ENCODE assay signal across 1 cellular context in the genomic region with DNA sequence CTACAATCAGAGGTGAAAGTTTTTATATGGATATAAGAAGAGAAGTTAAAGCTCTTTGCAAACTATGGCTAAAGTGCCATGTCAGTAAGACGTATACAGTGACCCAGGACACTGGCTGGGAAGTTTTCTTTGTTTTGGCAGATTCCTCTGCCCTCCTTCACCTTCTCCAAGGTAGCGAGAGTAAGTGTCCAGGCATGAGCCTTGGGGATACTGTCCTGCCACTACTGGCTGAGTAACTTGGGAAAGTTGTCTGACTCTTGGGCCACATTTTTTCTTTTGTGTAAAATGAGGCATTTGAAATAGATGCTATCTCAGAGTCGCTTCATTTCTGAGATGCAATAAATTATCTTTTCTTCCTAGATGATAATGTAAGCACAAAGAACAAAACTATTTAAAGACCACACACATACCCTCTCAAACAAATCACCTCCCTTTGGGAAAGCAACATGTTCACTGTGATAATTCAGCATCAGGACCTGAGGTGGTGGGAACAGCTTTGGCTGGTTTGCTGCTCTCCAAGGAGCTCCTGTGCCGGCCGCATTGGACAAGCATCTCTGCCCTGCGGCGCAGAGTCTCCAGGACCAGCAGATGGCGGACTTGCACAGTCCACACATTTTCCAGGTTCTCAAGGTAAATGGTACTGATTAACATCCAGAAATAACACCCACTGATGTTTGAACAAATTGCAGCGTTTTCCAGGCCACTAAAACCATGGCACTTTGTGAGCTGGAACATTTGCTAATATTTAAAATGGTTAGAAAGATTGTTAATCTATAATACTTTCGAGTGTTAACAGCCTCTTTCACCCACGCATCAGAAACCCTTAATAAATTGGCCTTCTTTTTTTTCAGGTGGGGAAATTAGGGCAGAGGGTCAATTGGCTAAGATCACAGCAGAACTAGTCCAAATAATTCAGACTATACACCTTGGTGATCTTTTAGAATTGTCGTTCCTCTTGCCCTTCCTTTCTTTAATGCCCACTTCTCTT.
A peak's percentile ranks its signal among the peaks of the same experiment; 100 is the strongest.
TF ChIP-seq lines count a peak whose summit lies in the region.

No MANE protein-coding gene starts in this region.

TF ChIP-seq in HepG2, 621 proteins besides CTCF, POLR2A, EP300 and RAD21 (continued from another document and continues in another):
- TF ChIP-seq, protein P1, sequence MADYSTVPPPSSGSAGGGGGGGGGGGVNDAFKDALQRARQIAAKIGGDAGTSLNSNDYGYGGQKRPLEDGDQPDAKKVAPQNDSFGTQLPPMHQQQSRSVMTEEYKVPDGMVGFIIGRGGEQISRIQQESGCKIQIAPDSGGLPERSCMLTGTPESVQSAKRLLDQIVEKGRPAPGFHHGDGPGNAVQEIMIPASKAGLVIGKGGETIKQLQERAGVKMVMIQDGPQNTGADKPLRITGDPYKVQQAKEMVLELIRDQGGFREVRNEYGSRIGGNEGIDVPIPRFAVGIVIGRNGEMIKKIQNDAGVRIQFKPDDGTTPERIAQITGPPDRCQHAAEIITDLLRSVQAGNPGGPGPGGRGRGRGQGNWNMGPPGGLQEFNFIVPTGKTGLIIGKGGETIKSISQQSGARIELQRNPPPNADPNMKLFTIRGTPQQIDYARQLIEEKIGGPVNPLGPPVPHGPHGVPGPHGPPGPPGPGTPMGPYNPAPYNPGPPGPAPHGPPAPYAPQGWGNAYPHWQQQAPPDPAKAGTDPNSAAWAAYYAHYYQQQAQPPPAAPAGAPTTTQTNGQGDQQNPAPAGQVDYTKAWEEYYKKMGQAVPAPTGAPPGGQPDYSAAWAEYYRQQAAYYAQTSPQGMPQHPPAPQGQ (CRISPR knock-in tag; IDR thresholded peaks at IDR 0.05; ENCODE audit: borderline replicate concordance), result no peak
- TF ChIP-seq ZNF83 (CRISPR knock-in tag; IDR thresholded peaks at IDR 0.05; ENCODE audit: borderline replicate concordance) (no peak), SNAI1 (CRISPR knock-in tag; IDR thresholded peaks at IDR 0.05; ENCODE audit: borderline replicate concordance) (no peak), YEATS2 (CRISPR knock-in tag; IDR thresholded peaks at IDR 0.05; ENCODE audit: borderline replicate concordance) (peak; percentile 74; the same call in 1 of the 2 replicates), SETDB1 (CRISPR knock-in tag; IDR thresholded peaks at IDR 0.05; ENCODE audit: borderline replicate concordance) (no peak), ZNF260 (CRISPR knock-in tag; IDR thresholded peaks at IDR 0.05; ENCODE audit: borderline replicate concordance, low read depth) (no peak), DNMT1 (CRISPR knock-in tag; IDR thresholded peaks at IDR 0.05) (no peak), ZNF180 (CRISPR knock-in tag; IDR thresholded peaks at IDR 0.05; ENCODE audit: borderline replicate concordance, low read depth) (no peak), STAT5B (CRISPR knock-in tag; IDR thresholded peaks at IDR 0.05) (no peak), THYN1 (CRISPR knock-in tag; IDR thresholded peaks at IDR 0.05; ENCODE audit: borderline replicate concordance, low read depth) (no peak), ZNF552 (CRISPR knock-in tag; IDR thresholded peaks at IDR 0.05; ENCODE audit: borderline replicate concordance) (no peak), ZIK1 (CRISPR knock-in tag; IDR thresholded peaks at IDR 0.05; ENCODE audit: borderline replicate concordance, low read depth) (no peak), HNRNPH1 (optimal IDR thresholded peaks at IDR 0.05; ENCODE audit: low read depth, low read length) (no peak), ZNF850 (CRISPR knock-in tag; conservative IDR thresholded peaks at IDR 0.05) (no peak), ZNF282 (IDR thresholded peaks at IDR 0.05; ENCODE audit: partially characterized antibody) (no peak), ZNF468 (CRISPR knock-in tag; IDR thresholded peaks at IDR 0.05) (no peak), KDM2A (CRISPR knock-in tag; IDR thresholded peaks at IDR 0.05; ENCODE audit: borderline replicate concordance, low read depth) (peak; percentile 89), ZNF564 (CRISPR knock-in tag; IDR thresholded peaks at IDR 0.05) (no peak), NFYC (CRISPR knock-in tag; IDR thresholded peaks at IDR 0.05) (peak; percentile 21; the same call in 1 of the 2 replicates), HMG20A (CRISPR knock-in tag; IDR thresholded peaks at IDR 0.05; ENCODE audit: borderline replicate concordance) (no peak), RCOR2 (CRISPR knock-in tag; IDR thresholded peaks at IDR 0.05) (no peak), ZSCAN21 (CRISPR knock-in tag; IDR thresholded peaks at IDR 0.05; ENCODE audit: borderline replicate concordance) (no peak), ZFP90 (CRISPR knock-in tag; IDR thresholded peaks at IDR 0.05; ENCODE audit: borderline replicate concordance) (no peak), TSC22D2 (CRISPR knock-in tag; IDR thresholded peaks at IDR 0.05; ENCODE audit: borderline replicate concordance) (peak; percentile 92; the same call in 1 of the 2 replicates), ZBTB42 (CRISPR knock-in tag; IDR thresholded peaks at IDR 0.05) (no peak), NPAS2 (CRISPR knock-in tag; IDR thresholded peaks at IDR 0.05; ENCODE audit: borderline replicate concordance) (no peak), FOXM1 (CRISPR knock-in tag; IDR thresholded peaks at IDR 0.05) (no peak), ZNF670 (CRISPR knock-in tag; IDR thresholded peaks at IDR 0.05; ENCODE audit: borderline replicate concordance) (no peak)
- TF ChIP-seq, protein P2, sequence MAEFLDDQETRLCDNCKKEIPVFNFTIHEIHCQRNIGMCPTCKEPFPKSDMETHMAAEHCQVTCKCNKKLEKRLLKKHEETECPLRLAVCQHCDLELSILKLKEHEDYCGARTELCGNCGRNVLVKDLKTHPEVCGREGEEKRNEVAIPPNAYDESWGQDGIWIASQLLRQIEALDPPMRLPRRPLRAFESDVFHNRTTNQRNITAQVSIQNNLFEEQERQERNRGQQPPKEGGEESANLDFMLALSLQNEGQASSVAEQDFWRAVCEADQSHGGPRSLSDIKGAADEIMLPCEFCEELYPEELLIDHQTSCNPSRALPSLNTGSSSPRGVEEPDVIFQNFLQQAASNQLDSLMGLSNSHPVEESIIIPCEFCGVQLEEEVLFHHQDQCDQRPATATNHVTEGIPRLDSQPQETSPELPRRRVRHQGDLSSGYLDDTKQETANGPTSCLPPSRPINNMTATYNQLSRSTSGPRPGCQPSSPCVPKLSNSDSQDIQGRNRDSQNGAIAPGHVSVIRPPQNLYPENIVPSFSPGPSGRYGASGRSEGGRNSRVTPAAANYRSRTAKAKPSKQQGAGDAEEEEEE (CRISPR knock-in tag; IDR thresholded peaks at IDR 0.05; ENCODE audit: borderline replicate concordance), result no peak
- TF ChIP-seq, protein P3, sequence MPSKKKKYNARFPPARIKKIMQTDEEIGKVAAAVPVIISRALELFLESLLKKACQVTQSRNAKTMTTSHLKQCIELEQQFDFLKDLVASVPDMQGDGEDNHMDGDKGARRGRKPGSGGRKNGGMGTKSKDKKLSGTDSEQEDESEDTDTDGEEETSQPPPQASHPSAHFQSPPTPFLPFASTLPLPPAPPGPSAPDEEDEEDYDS (CRISPR knock-in tag; IDR thresholded peaks at IDR 0.05), result no peak
- TF ChIP-seq, protein P4, sequence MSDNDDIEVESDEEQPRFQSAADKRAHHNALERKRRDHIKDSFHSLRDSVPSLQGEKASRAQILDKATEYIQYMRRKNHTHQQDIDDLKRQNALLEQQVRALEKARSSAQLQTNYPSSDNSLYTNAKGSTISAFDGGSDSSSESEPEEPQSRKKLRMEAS (IDR thresholded peaks at IDR 0.05), result no peak
- TF ChIP-seq, protein P5, sequence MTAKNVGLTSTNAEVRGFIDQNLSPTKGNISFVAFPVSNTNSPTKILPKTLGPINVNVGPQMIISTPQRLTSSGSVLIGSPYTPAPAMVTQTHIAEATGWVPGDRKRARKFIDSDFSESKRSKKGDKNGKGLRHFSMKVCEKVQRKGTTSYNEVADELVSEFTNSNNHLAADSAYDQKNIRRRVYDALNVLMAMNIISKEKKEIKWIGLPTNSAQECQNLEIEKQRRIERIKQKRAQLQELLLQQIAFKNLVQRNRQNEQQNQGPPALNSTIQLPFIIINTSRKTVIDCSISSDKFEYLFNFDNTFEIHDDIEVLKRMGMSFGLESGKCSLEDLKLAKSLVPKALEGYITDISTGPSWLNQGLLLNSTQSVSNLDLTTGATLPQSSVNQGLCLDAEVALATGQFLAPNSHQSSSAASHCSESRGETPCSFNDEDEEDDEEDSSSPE (CRISPR knock-in tag; IDR thresholded peaks at IDR 0.05), result 0 out of 2 replicates have a peak, but pooled peaks have one; percentile 18
- TF ChIP-seq, protein P6, sequence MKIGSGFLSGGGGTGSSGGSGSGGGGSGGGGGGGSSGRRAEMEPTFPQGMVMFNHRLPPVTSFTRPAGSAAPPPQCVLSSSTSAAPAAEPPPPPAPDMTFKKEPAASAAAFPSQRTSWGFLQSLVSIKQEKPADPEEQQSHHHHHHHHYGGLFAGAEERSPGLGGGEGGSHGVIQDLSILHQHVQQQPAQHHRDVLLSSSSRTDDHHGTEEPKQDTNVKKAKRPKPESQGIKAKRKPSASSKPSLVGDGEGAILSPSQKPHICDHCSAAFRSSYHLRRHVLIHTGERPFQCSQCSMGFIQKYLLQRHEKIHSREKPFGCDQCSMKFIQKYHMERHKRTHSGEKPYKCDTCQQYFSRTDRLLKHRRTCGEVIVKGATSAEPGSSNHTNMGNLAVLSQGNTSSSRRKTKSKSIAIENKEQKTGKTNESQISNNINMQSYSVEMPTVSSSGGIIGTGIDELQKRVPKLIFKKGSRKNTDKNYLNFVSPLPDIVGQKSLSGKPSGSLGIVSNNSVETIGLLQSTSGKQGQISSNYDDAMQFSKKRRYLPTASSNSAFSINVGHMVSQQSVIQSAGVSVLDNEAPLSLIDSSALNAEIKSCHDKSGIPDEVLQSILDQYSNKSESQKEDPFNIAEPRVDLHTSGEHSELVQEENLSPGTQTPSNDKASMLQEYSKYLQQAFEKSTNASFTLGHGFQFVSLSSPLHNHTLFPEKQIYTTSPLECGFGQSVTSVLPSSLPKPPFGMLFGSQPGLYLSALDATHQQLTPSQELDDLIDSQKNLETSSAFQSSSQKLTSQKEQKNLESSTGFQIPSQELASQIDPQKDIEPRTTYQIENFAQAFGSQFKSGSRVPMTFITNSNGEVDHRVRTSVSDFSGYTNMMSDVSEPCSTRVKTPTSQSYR (CRISPR knock-in tag; IDR thresholded peaks at IDR 0.05; ENCODE audit: borderline replicate concordance), result no peak
- TF ChIP-seq, protein P7, sequence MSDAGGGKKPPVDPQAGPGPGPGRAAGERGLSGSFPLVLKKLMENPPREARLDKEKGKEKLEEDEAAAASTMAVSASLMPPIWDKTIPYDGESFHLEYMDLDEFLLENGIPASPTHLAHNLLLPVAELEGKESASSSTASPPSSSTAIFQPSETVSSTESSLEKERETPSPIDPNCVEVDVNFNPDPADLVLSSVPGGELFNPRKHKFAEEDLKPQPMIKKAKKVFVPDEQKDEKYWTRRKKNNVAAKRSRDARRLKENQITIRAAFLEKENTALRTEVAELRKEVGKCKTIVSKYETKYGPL (CRISPR knock-in tag; IDR thresholded peaks at IDR 0.05), result no peak
- TF ChIP-seq, protein P8, sequence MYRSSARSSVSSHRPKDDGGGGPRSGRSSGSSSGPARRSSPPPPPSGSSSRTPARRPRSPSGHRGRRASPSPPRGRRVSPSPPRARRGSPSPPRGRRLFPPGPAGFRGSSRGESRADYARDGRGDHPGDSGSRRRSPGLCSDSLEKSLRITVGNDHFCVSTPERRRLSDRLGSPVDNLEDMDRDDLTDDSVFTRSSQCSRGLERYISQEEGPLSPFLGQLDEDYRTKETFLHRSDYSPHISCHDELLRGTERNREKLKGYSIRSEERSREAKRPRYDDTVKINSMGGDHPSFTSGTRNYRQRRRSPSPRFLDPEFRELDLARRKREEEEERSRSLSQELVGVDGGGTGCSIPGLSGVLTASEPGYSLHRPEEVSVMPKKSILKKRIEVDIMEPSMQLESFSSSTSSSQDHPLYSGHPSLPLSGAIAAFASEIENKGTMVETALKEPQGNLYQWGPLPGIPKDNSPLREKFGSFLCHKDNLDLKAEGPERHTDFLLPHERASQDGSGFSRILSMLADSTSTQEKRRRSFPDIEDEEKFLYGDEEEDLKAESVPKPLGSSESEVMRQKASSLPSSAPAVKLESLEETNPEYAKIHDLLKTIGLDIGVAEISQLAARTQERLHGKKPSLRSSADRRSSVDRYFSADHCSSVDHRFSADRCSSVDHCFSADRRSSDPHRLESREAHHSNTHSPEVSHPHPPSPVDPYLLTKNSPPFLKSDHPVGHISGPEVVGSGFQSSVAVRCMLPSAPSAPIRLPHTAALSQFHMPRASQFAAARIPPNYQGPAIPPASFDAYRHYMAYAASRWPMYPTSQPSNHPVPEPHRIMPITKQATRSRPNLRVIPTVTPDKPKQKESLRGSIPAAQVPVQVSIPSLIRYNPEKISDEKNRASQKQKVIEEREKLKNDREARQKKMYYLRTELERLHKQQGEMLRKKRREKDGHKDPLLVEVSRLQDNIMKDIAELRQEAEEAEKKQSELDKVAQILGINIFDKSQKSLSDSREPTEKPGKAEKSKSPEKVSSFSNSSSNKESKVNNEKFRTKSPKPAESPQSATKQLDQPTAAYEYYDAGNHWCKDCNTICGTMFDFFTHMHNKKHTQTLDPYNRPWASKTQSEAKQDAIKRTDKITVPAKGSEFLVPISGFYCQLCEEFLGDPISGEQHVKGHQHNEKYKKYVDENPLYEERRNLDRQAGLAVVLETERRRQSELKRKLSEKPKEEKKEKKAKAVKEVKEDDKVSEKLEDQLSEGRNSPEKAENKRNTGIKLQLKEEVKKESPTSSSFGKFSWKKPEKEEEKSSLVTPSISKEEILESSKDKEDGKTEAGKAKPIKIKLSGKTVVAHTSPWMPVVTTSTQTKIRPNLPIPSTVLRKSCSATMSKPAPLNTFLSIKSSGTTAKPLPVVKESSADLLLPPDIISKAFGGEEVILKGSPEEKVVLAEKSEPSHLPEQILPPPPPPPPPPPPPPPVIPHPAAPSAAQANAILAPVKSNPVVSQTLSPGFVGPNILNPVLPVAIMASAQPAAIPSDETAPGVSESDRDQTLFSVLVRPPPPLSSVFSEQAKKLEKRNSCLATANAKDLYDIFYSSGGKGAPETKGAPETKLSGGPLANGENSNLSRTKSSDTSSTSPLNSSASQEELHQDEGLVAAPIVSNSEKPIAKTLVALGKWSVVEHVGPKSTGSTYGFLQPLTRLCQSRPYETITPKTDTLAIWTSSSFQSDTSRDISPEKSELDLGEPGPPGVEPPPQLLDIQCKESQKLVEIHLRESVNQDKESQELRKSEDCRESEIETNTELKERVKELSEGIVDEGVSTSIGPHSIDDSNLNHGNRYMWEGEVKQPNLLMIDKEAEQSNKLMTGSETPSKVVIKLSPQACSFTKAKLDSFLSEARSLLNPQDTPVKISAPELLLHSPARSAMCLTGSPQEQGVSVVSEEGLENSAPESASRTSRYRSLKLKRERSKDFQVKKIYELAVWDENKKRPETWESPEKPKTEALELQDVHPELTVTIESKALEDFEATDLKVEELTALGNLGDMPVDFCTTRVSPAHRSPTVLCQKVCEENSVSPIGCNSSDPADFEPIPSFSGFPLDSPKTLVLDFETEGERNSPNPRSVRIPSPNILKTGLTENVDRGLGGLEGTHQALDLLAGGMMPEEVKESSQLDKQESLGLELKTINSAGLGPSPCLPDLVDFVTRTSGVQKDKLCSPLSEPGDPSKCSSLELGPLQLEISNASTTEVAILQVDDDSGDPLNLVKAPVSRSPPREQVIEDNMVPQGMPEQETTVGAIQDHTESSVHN (CRISPR knock-in tag; IDR thresholded peaks at IDR 0.05), result no peak
